In genomic region chr2:215878476-215879063, GRCh38 we compare ENCODE assay signal across 18 cellular contexts.
DNase-seq lines count a peak whose midpoint lies in the region; ATAC-seq, FAIRE-seq and TF ChIP-seq lines count a peak whose summit lies in the region.
"Had no signal": no experiment of that assay in that cellular context is flagged by ENCODE, and none has a peak within 500 bp of the region (broad histone marks: within the 10 kb centered on the region; RNA-seq: fewer than 3 reads in every experiment).

No MANE protein-coding gene starts in this region.

- no peak overlapping the region for H2BK15ac ChIP-seq in mesendoderm (replicated peaks; ENCODE audit: low read depth)

- no peak overlapping the region for H3K4me2 ChIP-seq in mesendoderm (ENCODE audit: low read length)
- H3K4me2 ChIP-seq: BLaER1 treated with 17β-estradiol and CSF1 and Interleukin-3, amounts not matched to agents 10 nM and 100 nM had no signal

- H3K4me3 ChIP-seq in mesendoderm (ENCODE audit: low read length) (no peak overlapping the region), upper lobe of right lung (no peak overlapping the region)
- H3K4me3 ChIP-seq: BLaER1 treated with 17β-estradiol and CSF1 and Interleukin-3, amounts not matched to agents 10 nM and 100 nM had no signal

- H3K18ac ChIP-seq in mesendoderm (ENCODE audit: low read length) = no peak overlapping the region

- H3K4me1 ChIP-seq in mesendoderm (ENCODE audit: control insufficient read depth, low read depth, low read length) = no peaks in the 10 kb centered on the region
- H3K4me1 ChIP-seq in upper lobe of right lung = no peaks in the 10 kb centered on the region

- intact Hi-C loops in upper lobe of right lung (cut with DNase I) = no loop called here

- no peak overlapping the region for H3K9ac ChIP-seq in mesendoderm (ENCODE audit: low read length)
- H3K9ac ChIP-seq: BLaER1 treated with 17β-estradiol and CSF1 and Interleukin-3, amounts not matched to agents 10 nM and 100 nM had no signal

- no peaks in the 10 kb centered on the region for H3K36me3 ChIP-seq in mesendoderm (ENCODE audit: control insufficient read depth, insufficient read depth, low read length)
- no peaks in the 10 kb centered on the region for H3K36me3 ChIP-seq in upper lobe of right lung
- H3K36me3 ChIP-seq: BLaER1 treated with 17β-estradiol and CSF1 and Interleukin-3, amounts not matched to agents 10 nM and 100 nM had no signal

- ATAC-seq in HG03354 (IDR thresholded peaks at IDR 0.05; ENCODE audit: poor library complexity, severe bottlenecking, unreplicated experiment) (peak; percentile 41), upper lobe of right lung (no peak), HG03342 (IDR thresholded peaks at IDR 0.05; ENCODE audit: unreplicated experiment) (no peak)
- ATAC-seq: left cardiac atrium, sciatic nerve had no signal

- H3K4ac ChIP-seq in mesendoderm (ENCODE audit: low read depth, low read length) = no peak overlapping the region

- no peaks in the 10 kb centered on the region for H3K79me1 ChIP-seq in mesendoderm (ENCODE audit: low read length)

- no peaks in the 10 kb centered on the region for H3K79me2 ChIP-seq in mesendoderm (ENCODE audit: control insufficient read depth, insufficient read depth, low read length)

- no peaks in the 10 kb centered on the region for H3K27me3 ChIP-seq in mesendoderm (ENCODE audit: insufficient read depth, low read length, poor library complexity)
- H3K27me3 ChIP-seq in upper lobe of right lung = no peaks in the 10 kb centered on the region
- H3K27me3 ChIP-seq: BLaER1 treated with 17β-estradiol and CSF1 and Interleukin-3, amounts not matched to agents 10 nM and 100 nM had no signal

- no CpG with 5 or more reads among the region's 4 CpGs for WGBS in mesendoderm (ENCODE audit: extremely low coverage, insufficient coverage, low lambda C conversion rate)

- peak overlapping the region; percentile 5 for H3K27ac Mint-ChIP-seq in chondrocyte (ENCODE audit: unreplicated experiment)
- H3K27ac Mint-ChIP-seq: dendritic cell treated with granulocyte-macrophage colony-stimulating factor and Interleukin-4, amounts not matched to agents 40 ng/mL and 50 ng/mL, for 4 days had no signal

- H3K9me3 Mint-ChIP-seq in chondrocyte (ENCODE audit: low read depth) = peaks cover 14% of the 10 kb centered on the region
- H3K9me3 Mint-ChIP-seq: dendritic cell treated with granulocyte-macrophage colony-stimulating factor and Interleukin-4, amounts not matched to agents 40 ng/mL and 50 ng/mL, for 4 days had no signal

- H4K5ac ChIP-seq in mesendoderm (ENCODE audit: low read length) = no peak overlapping the region

- no peak overlapping the region for H3K56ac ChIP-seq in mesendoderm (ENCODE audit: low read length)

- peaks cover 6% of the 10 kb centered on the region for H3K36me3 Mint-ChIP-seq in chondrocyte (ENCODE audit: low read depth)

- DNase-seq in EL (peak; percentile 34), chondrocyte (ENCODE audit: low spot score) (no peak), mesendoderm (peak; percentile 44), upper lobe of right lung (no peak), D721Med (ENCODE audit: insufficient read length, low spot score) (no peak), anterior cingulate cortex (lab: John Stamatoyannopoulos, UW) (no peak)
- DNase-seq: activated CD4-positive, CD25-positive, alpha-beta regulatory T cell treated with anti-CD3 and anti-CD28 coated beads, Interleukin-2, amount 50 U/mL, for 72 hours; activated effector memory CD4-positive, alpha-beta T cell treated with Interleukin-2 at 50 U/mL for 16 hours; DMS53; hippocampal formation; Kasumi-1; left cardiac atrium; stimulated activated CD4-positive, alpha-beta T cell treated with anti-CD3 and anti-CD28 coated beads, Interleukin-2, amount 100 ng/mL, for 48 hours had no signal

- peaks cover 42% of the 10 kb centered on the region for H3K4me1 Mint-ChIP-seq in chondrocyte (ENCODE audit: low read depth)

- FAIRE-seq in D721Med (lab: Jason Lieb, UNC) = no peak

- no peak overlapping the region for H2BK120ac ChIP-seq in mesendoderm (ENCODE audit: low read depth, low read length)

- H3K27me3 Mint-ChIP-seq in chondrocyte (ENCODE audit: low read depth) = no peaks in the 10 kb centered on the region

- H3K27ac ChIP-seq in mesendoderm (ENCODE audit: low read depth, low read length) (no peak overlapping the region), upper lobe of right lung (no peak overlapping the region)
- H3K27ac ChIP-seq: BLaER1 treated with 17β-estradiol and CSF1 and Interleukin-3, amounts not matched to agents 10 nM and 100 nM had no signal

- H4K8ac ChIP-seq in mesendoderm (ENCODE audit: low read depth, low read length) = no peak overlapping the region

- TF ChIP-seq CTCF in chondrocyte (IDR thresholded peaks at IDR 0.05) = no peak
- TF ChIP-seq CTCF in upper lobe of right lung (IDR thresholded peaks at IDR 0.05) = no peak
- TF ChIP-seq CTCF in D721Med (IDR thresholded peaks at IDR 0.05; ENCODE audit: insufficient read depth, missing control alignments) = no peak

- no peak overlapping the region for H3K4me3 Mint-ChIP-seq in chondrocyte (ENCODE audit: unreplicated experiment)
- H3K4me3 Mint-ChIP-seq: dendritic cell treated with granulocyte-macrophage colony-stimulating factor and Interleukin-4, amounts not matched to agents 40 ng/mL and 50 ng/mL, for 4 days had no signal

- no peaks in the 10 kb centered on the region for H3K9me3 ChIP-seq in upper lobe of right lung

- no peak overlapping the region for H2BK5ac ChIP-seq in mesendoderm (ENCODE audit: low read length)

- H2AK5ac ChIP-seq in mesendoderm (ENCODE audit: low read length) = no peak overlapping the region

- H3K23ac ChIP-seq in mesendoderm (ENCODE audit: low read length) = no peak overlapping the region

Comparison
In these comparisons a context has a peak if more than half of its experiments do, and no peak if none do; other contexts are left out.
1. DNase-seq: peak in EL (single experiment) and mesendoderm (single experiment); none in chondrocyte (single experiment), upper lobe of right lung (single experiment), D721Med (single experiment) and anterior cingulate cortex (0 of 58).